In genomic region chr11:20530942-20531703, GRCh38 we compare ENCODE assay signal across 19 cellular contexts.
A peak's percentile ranks its signal among the peaks of the same experiment; 100 is the strongest.
DNase-seq lines count a peak whose midpoint lies in the region; ATAC-seq, FAIRE-seq and TF ChIP-seq lines count a peak whose summit lies in the region.
"Had no signal": no experiment of that assay in that cellular context is flagged by ENCODE, and none has a peak within 500 bp of the region (broad histone marks: within the 10 kb centered on the region; RNA-seq: fewer than 3 reads in every experiment).

No MANE protein-coding gene starts in this region.

- SMC1A ChIA-PET in GM12878 (lab: Charles Lee; ENCODE audit: uncharacterized antibody, unreplicated experiment): interaction anchor here (1.6 kb wide), 1 partner anchor 18 kb away, joined by 7 read pairs; no protein-coding TSS in a partner anchor

- no peak overlapping the region for H3K27ac Mint-ChIP-seq in glutamatergic neuron (ENCODE audit: unreplicated experiment)
- H3K27ac Mint-ChIP-seq in stimulated activated naive B cell treated with anti-CD40 and anti-IgM and Interleukin-4, amounts not matched to agents 10 μg/mL and 1 μg/mL and 100 μg/mL, for 72 hours: no peak overlapping the region
- H3K27ac Mint-ChIP-seq: naive thymus-derived CD4-positive, alpha-beta T cell had no signal

- no peaks in the 10 kb centered on the region for H3K79me2 ChIP-seq in GM12878 (ENCODE audit: control insufficient read depth, insufficient read depth, low read length)
- H3K79me2 ChIP-seq: hepatocyte had no signal

- peak overlapping the region; percentile 35; the same call in 1 of the 2 replicates for H3K4me3 ChIP-seq in GM12878
- H3K4me3 ChIP-seq: hepatocyte, psoas muscle had no signal

- no peak for TF ChIP-seq CTCF in GM12878 (IDR thresholded peaks at IDR 0.05 in 2 of 3, conservative IDR thresholded peaks at IDR 0.05 in 1 of 3; ENCODE audit: control insufficient read depth in 2 of 3, extremely low read depth in 1 of 3, insufficient read depth in 1 of 3, low read depth in 3 of 3, low read length in 3 of 3)
- TF ChIP-seq CTCF in glutamatergic neuron (IDR thresholded peaks at IDR 0.05; ENCODE audit: partially characterized antibody, unreplicated experiment): no peak

- no peak for TF ChIP-seq EP300 in GM12878 (IDR thresholded peaks at IDR 0.05; ENCODE audit: borderline replicate concordance in 1 of 2, control insufficient read depth in 1 of 2, low read depth in 2 of 2, low read length in 2 of 2)

- DNase-seq in GM12878 (ENCODE audit: low read depth, low spot score) (peak; percentile 24), glutamatergic neuron (no peak)
- no peak for DNase-seq in stimulated activated naive B cell treated with anti-CD40 and anti-IgM and Interleukin-4, amounts not matched to agents 10 μg/mL and 1 μg/mL and 100 μg/mL, for 72 hours
- DNase-seq: activated effector memory CD4-positive, alpha-beta T cell treated with Interleukin-2 at 50 U/mL for 16 hours; BE2C; dermis blood vessel endothelial cell; DMS 273 treated with DMSO at 0.1 percent for 48 hours; left cardiac atrium; naive thymus-derived CD4-positive, alpha-beta T cell; NCI-H345; psoas muscle had no signal

- in situ Hi-C loops in GM12878 (cut with MboI): no loop called here

- WGBS in GM12878 (ENCODE audit: insufficient coverage, insufficient replicate concordance, low lambda C conversion rate, missing lambda C conversion rate): 9% methylated on average over 12 of the region's 13 CpGs

- H3K4me3 Mint-ChIP-seq in glutamatergic neuron (ENCODE audit: unreplicated experiment): no peak overlapping the region
- H3K4me3 Mint-ChIP-seq in stimulated activated naive B cell treated with anti-CD40 and anti-IgM and Interleukin-4, amounts not matched to agents 10 μg/mL and 1 μg/mL and 100 μg/mL, for 72 hours: no peak overlapping the region
- H3K4me3 Mint-ChIP-seq: naive thymus-derived CD4-positive, alpha-beta T cell had no signal

- peak; percentile 83 for ATAC-seq in GM18502 (IDR thresholded peaks at IDR 0.05; ENCODE audit: poor library complexity, unreplicated experiment)
- ATAC-seq in GM21390 (IDR thresholded peaks at IDR 0.05; ENCODE audit: unreplicated experiment): peak; percentile 88
- peak; percentile 88 for ATAC-seq in HG03064 (IDR thresholded peaks at IDR 0.05; ENCODE audit: low read depth, unreplicated experiment)
- peak; percentile 82 for ATAC-seq in GM12878
- ATAC-seq in GM18868 (IDR thresholded peaks at IDR 0.05; ENCODE audit: unreplicated experiment): no peak
- ATAC-seq in stimulated activated naive B cell treated with anti-CD40 and anti-IgM and Interleukin-4, amounts not matched to agents 10 μg/mL and 1 μg/mL and 100 μg/mL, for 72 hours (replicated peaks): no peak
- ATAC-seq: HCT116; HepG2; left cardiac atrium; naive thymus-derived CD4-positive, alpha-beta T cell; Panc1; psoas muscle had no signal

- no TSS peak for BruUV-seq in GM12878 (replicated peaks; lab: Mats Ljungman, UMichigan)

- CTCF ChIA-PET in GM12878 (lab: Yijun Ruan, JAX): interaction anchor here (1.0 kb wide), 1 partner anchor 79 kb away, joined by 3 read pairs; no protein-coding TSS in a partner anchor

- no peaks in the 10 kb centered on the region for H3K9me3 Mint-ChIP-seq in glutamatergic neuron (ENCODE audit: unreplicated experiment)
- no peaks in the 10 kb centered on the region for H3K9me3 Mint-ChIP-seq in stimulated activated naive B cell treated with anti-CD40 and anti-IgM and Interleukin-4, amounts not matched to agents 10 μg/mL and 1 μg/mL and 100 μg/mL, for 72 hours

- FAIRE-seq in GM12878 (lab: Jason Lieb, UNC): peak; percentile 66
- FAIRE-seq: HepG2 had no signal

- RAD21 ChIA-PET in GM12878 (lab: Charles Lee; ENCODE audit: unreplicated experiment): no interaction called here

- peak overlapping the region; percentile 73 for H3K4me2 ChIP-seq in GM12878 (ENCODE audit: control insufficient read depth, insufficient read depth)
- H3K4me2 ChIP-seq: hepatocyte had no signal

- H3K27ac ChIP-seq in GM12878 (ENCODE audit: control insufficient read depth, insufficient read depth): no peak overlapping the region
- H3K27ac ChIP-seq: hepatocyte, psoas muscle had no signal

- no peaks in the 10 kb centered on the region for H3K36me3 ChIP-seq in GM12878 (ENCODE audit: control insufficient read depth in 2 of 2, insufficient read depth in 2 of 2, low read length in 1 of 2)
- H3K36me3 ChIP-seq: BE2C had no signal

- H3K9me3 ChIP-seq in GM12878 (replicated peaks; ENCODE audit: control insufficient read depth, insufficient read depth, low read length): no peaks in the 10 kb centered on the region; the same call in 2 of the 3 replicates
- H3K9me3 ChIP-seq: BE2C, psoas muscle had no signal

- H3K27me3 Mint-ChIP-seq in glutamatergic neuron (ENCODE audit: unreplicated experiment): no peaks in the 10 kb centered on the region
- peaks cover 11 to 19% of the 10 kb centered on the region in 2 donors for H3K27me3 Mint-ChIP-seq in stimulated activated naive B cell treated with anti-CD40 and anti-IgM and Interleukin-4, amounts not matched to agents 10 μg/mL and 1 μg/mL and 100 μg/mL, for 72 hours

- TF ChIP-seq RAD21 in GM12878 (IDR thresholded peaks at IDR 0.05; ENCODE audit: insufficient read depth, low read depth, low read length): no peak

- no peak overlapping the region for H3K9ac ChIP-seq in GM12878 (ENCODE audit: control insufficient read depth, insufficient read depth, low read length)

- no peaks in the 10 kb centered on the region; a peak in 1 of 4 replicates for H3K27me3 ChIP-seq in GM12878 (replicated peaks in 1 of 2; ENCODE audit: control insufficient read depth in 2 of 2, insufficient read depth in 2 of 2, low read length in 1 of 2)
- H3K27me3 ChIP-seq: BE2C, hepatocyte had no signal

- no peaks in the 10 kb centered on the region for H3K4me1 Mint-ChIP-seq in glutamatergic neuron (ENCODE audit: low read depth, unreplicated experiment)
- no peaks in the 10 kb centered on the region for H3K4me1 Mint-ChIP-seq in stimulated activated naive B cell treated with anti-CD40 and anti-IgM and Interleukin-4, amounts not matched to agents 10 μg/mL and 1 μg/mL and 100 μg/mL, for 72 hours
- H3K4me1 Mint-ChIP-seq: naive thymus-derived CD4-positive, alpha-beta T cell had no signal

- H2AFZ ChIP-seq in GM12878 (ENCODE audit: control insufficient read depth, low read depth, low read length): no peak overlapping the region; the same call in 1 of the 2 replicates
- H2AFZ ChIP-seq: hepatocyte had no signal

- peaks cover 8% of the 10 kb centered on the region for H3K4me1 ChIP-seq in GM12878 (ENCODE audit: control insufficient read depth, insufficient read depth, low read length)
- H3K4me1 ChIP-seq: BE2C, psoas muscle had no signal

- H3K36me3 Mint-ChIP-seq in glutamatergic neuron (ENCODE audit: unreplicated experiment): no peaks in the 10 kb centered on the region
- H3K36me3 Mint-ChIP-seq in stimulated activated naive B cell treated with anti-CD40 and anti-IgM and Interleukin-4, amounts not matched to agents 10 μg/mL and 1 μg/mL and 100 μg/mL, for 72 hours: no peaks in the 10 kb centered on the region
- H3K36me3 Mint-ChIP-seq: naive thymus-derived CD4-positive, alpha-beta T cell had no signal

- TF ChIP-seq POLR2A in GM12878 (IDR thresholded peaks at IDR 0.05; ENCODE audit: low read depth, low read length): no peak

- H4K20me1 ChIP-seq in GM12878 (ENCODE audit: control insufficient read depth, insufficient read depth): no peaks in the 10 kb centered on the region

- intact Hi-C loops in GM12878 (cut with micrococcal nuclease; ENCODE audit: unreplicated experiment): no loop called here

- POLR2A ChIA-PET in GM12878 (lab: Charles Lee): no interaction called here

TF ChIP-seq in GM12878, 131 proteins besides CTCF, POLR2A, EP300 and RAD21:
- TF ChIP-seq EZH2 (IDR thresholded peaks at IDR 0.05; ENCODE audit: borderline replicate concordance, control insufficient read depth, low read depth, low read length): no peak
- no peak for TF ChIP-seq FOXK2 (IDR thresholded peaks at IDR 0.05)
- TF ChIP-seq PAX5 (IDR thresholded peaks at IDR 0.05; ENCODE audit: borderline replicate concordance, low read depth, low read length): peak; percentile 77; the same call in 1 of the 2 replicates
- peak; percentile 23 to 63; a peak in 2 of 4 replicates for TF ChIP-seq BHLHE40 (IDR thresholded peaks at IDR 0.05; ENCODE audit: borderline replicate concordance in 1 of 2, low read depth in 2 of 2, low read length in 1 of 2)
- TF ChIP-seq MTA2 (IDR thresholded peaks at IDR 0.05; ENCODE audit: low read depth): peak; percentile 18; the same call in 1 of the 2 replicates
- TF ChIP-seq ZNF24 (IDR thresholded peaks at IDR 0.05): no peak
- TF ChIP-seq ZNF622 (IDR thresholded peaks at IDR 0.05): no peak
- TF ChIP-seq CBX3 (IDR thresholded peaks at IDR 0.05; ENCODE audit: borderline replicate concordance, low read depth): no peak
- no peak for TF ChIP-seq CEBPZ (IDR thresholded peaks at IDR 0.05; ENCODE audit: low read depth, low read length)
- no peak for TF ChIP-seq LARP7 (IDR thresholded peaks at IDR 0.05)
- no peak for TF ChIP-seq ATF7 (IDR thresholded peaks at IDR 0.05; ENCODE audit: low read depth)

Comparison
In these comparisons a context has a peak if more than half of its experiments do, and no peak if none do; other contexts are left out.
1. ATAC-seq: peak in GM18502 (single experiment), GM21390 (single experiment), HG03064 (single experiment) and GM12878 (single experiment); none in GM18868 (single experiment) and stimulated activated naive B cell treated with anti-CD40 and anti-IgM and Interleukin-4, amounts not matched to agents 10 μg/mL and 1 μg/mL and 100 μg/mL, for 72 hours (0 of 2).